ENCODE assay signal across 9 cellular contexts in genomic region chr7:132930881-132931280, GRCh38.
DNase-seq lines count a peak whose midpoint lies in the region; ATAC-seq and TF ChIP-seq lines count a peak whose summit lies in the region.
"Had no signal": no experiment of that assay in that cellular context is flagged by ENCODE, and none has a peak within 500 bp of the region (broad histone marks: within the 10 kb centered on the region; RNA-seq: fewer than 3 reads in every experiment).

No MANE protein-coding gene starts in this region.

- no peak overlapping the region for H4K5ac ChIP-seq in H9 (ENCODE audit: insufficient read length, low read depth, low read length)

- H3K27me3 ChIP-seq in H9 (ENCODE audit: insufficient read depth, low read length) = no peaks in the 10 kb centered on the region

- in situ Hi-C loops in G401 (cut with HindIII; ENCODE audit: low sequenced_read_pairs) = no loop called here

- no peak overlapping the region for H2BK5ac ChIP-seq in H9 (ENCODE audit: insufficient read length, low read length)

- no peak overlapping the region for H3K9ac ChIP-seq in H9 (ENCODE audit: extremely low read depth, insufficient read length, low read length)

- no peak overlapping the region for H4K91ac ChIP-seq in H9 (ENCODE audit: insufficient read length, low read depth, low read length)

- H3K4me1 Mint-ChIP-seq in H9 = peaks cover 21 to 23% of the 10 kb centered on the region in 2 experiments

- no peak overlapping the region for H3T11ph ChIP-seq in H9 (ENCODE audit: low read length)

- H3K4me1 ChIP-seq in H9 (ENCODE audit: insufficient read depth, low read length) = no peaks in the 10 kb centered on the region

- no peak overlapping the region for H3K4ac ChIP-seq in H9 (ENCODE audit: low read depth, low read length)

- peak overlapping the region in 2 of 3 experiments; percentile 10 to 55; a peak in 3 of 7 replicates for H3K27ac Mint-ChIP-seq in H9

- ATAC-seq in GM21528 (IDR thresholded peaks at IDR 0.05; ENCODE audit: low FRiP score, unreplicated experiment) = no peak
- no peak for ATAC-seq in GM21717 (IDR thresholded peaks at IDR 0.05; ENCODE audit: unreplicated experiment)
- ATAC-seq: mucosa of descending colon had no signal

- no peak overlapping the region for H3K23ac ChIP-seq in H9 (ENCODE audit: insufficient read length, low read depth, low read length)

- no peak overlapping the region for H2BK12ac ChIP-seq in H9 (ENCODE audit: insufficient read length, low read depth, low read length)

- H3K9me3 ChIP-seq in H9 (ENCODE audit: control insufficient read depth, low read depth, low read length) = no peaks in the 10 kb centered on the region

- DNase-seq in A172 (ENCODE audit: low spot score) (peak; percentile 2), H9 (no peak), iPS-NIHi7 (ENCODE audit: extremely low spot score) (peak; percentile 59), NOMO-1 (lab: John Stamatoyannopoulos, UW; ENCODE audit: unreplicated experiment in 2 of 2) (no peak), G401 (ENCODE audit: low spot score) (no peak)
- DNase-seq: mucosa of descending colon had no signal

- no peaks in the 10 kb centered on the region for H3K23me2 ChIP-seq in H9 (ENCODE audit: insufficient read length, low read depth, low read length, poor library complexity, severe bottlenecking)

- no peak overlapping the region for H2BK20ac ChIP-seq in H9 (ENCODE audit: low read depth, low read length, poor library complexity, severe bottlenecking)

- no peak overlapping the region for H2BK15ac ChIP-seq in H9 (ENCODE audit: low read depth, low read length)

- H3K27ac ChIP-seq in H9 (ENCODE audit: insufficient read length, low read depth, low read length) = no peak overlapping the region

- H3K14ac ChIP-seq in H9 (ENCODE audit: insufficient read depth, low read length) = no peak overlapping the region

- no peak overlapping the region for H3K18ac ChIP-seq in H9 (ENCODE audit: insufficient read length, low read depth, low read length)

- H3K56ac ChIP-seq in H9 (ENCODE audit: insufficient read length, low read depth, low read length) = no peak overlapping the region

- H3K79me2 ChIP-seq in H9 (ENCODE audit: insufficient read depth, low read length) = peaks cover 3% of the 10 kb centered on the region; the same call in 1 of the 2 replicates

- H2AK5ac ChIP-seq in H9 (ENCODE audit: insufficient read length, low read length) = no peak overlapping the region

- H3K79me1 ChIP-seq in H9 (ENCODE audit: insufficient read depth, low read depth, low read length, poor library complexity, severe bottlenecking) = peaks cover 3% of the 10 kb centered on the region

- H4K8ac ChIP-seq in H9 (replicated peaks; ENCODE audit: insufficient read length, low read depth, low read length) = no peak overlapping the region

- no peak overlapping the region for H2BK120ac ChIP-seq in H9 (ENCODE audit: low read depth, low read length, poor library complexity, severe bottlenecking)

- H3K27me3 Mint-ChIP-seq in H9 (ENCODE audit: low read depth) = no peaks in the 10 kb centered on the region

- TF ChIP-seq CTCF in H9 (conservative IDR thresholded peaks at IDR 0.05) = peak; percentile 71
- 0 out of 2 replicates have a peak, but pooled peaks have one; percentile 8 for TF ChIP-seq CTCF in WI38 (IDR thresholded peaks at IDR 0.05; ENCODE audit: low read depth, low read length)

- WGBS in H9 (ENCODE audit: extremely low coverage, insufficient read length, low lambda C conversion rate) = no CpG with 5 or more reads among the region's 4 CpGs

- H3K9me3 Mint-ChIP-seq in H9 = no peaks in the 10 kb centered on the region

- H3K4me2 ChIP-seq in H9 (ENCODE audit: insufficient read depth, insufficient read length, low read length) = no peak overlapping the region

- peaks cover 0 to 4% (median 0%) of the 10 kb centered on the region in 3 experiments; a peak in 2 of 7 replicates for H3K36me3 Mint-ChIP-seq in H9 (ENCODE audit: insufficient read depth in 1 of 3, low read depth in 3 of 3)

- H3K4me3 Mint-ChIP-seq in H9 = no peak overlapping the region

- H2AFZ ChIP-seq in H9 (ENCODE audit: low read length) = no peak overlapping the region

- H3K4me3 ChIP-seq in WI38 (ENCODE audit: low read depth, low read length) = no peak overlapping the region
- H3K4me3 ChIP-seq: mucosa of descending colon had no signal

- no peaks in the 10 kb centered on the region for H4K20me1 ChIP-seq in H9 (ENCODE audit: control insufficient read depth, insufficient read depth, insufficient read length)

Comparison
In these comparisons a context has a peak if more than half of its experiments do, and no peak if none do; other contexts are left out.
1. DNase-seq: peak in A172 (single experiment) and iPS-NIHi7 (single experiment); none in H9 (single experiment), NOMO-1 (0 of 2) and G401 (single experiment).